8 cellular contexts compared by ENCODE assay signal in genomic region chr11:12680246-12680939, GRCh38. TPM values are rescaled to one million over a fixed set of nuclear protein-coding genes. Genes with fewer than 3 reads are reported as not detected.
DNase-seq lines count a peak whose midpoint lies in the region; ATAC-seq, FAIRE-seq and TF ChIP-seq lines count a peak whose summit lies in the region.

No MANE protein-coding gene starts in this region.

- peak overlapping the region; percentile 94 for H3K4me2 ChIP-seq in PC-9

- POLR2A ChIA-PET in PC-9 (lab: Charles Lee; ENCODE audit: unreplicated experiment): interaction anchor here (0.5 to 0.7 kb wide), 6 partner anchors 8 to 591 kb away, joined by 3 to 5 read pairs (median 4); no protein-coding TSS in a partner anchor

- no peak for TF ChIP-seq CTCF in AG09319 (IDR thresholded peaks at IDR 0.05; ENCODE audit: low read depth, low read length)
- no peak for TF ChIP-seq CTCF in PC-9 (conservative IDR thresholded peaks at IDR 0.05)
- TF ChIP-seq CTCF in thyroid gland (IDR thresholded peaks at IDR 0.05): no peak

- no peaks in the 10 kb centered on the region for H3K9me2 ChIP-seq in PC-9 (ENCODE audit: insufficient read depth)

- no peak overlapping the region for H2AFZ ChIP-seq in PC-9

- H3K4me3 ChIP-seq in HUES6 (ENCODE audit: low read depth, low read length) (peak overlapping the region; percentile 49), PC-9 (peak overlapping the region; percentile 94; the same call in 1 of the 2 replicates), duodenal mucosa (ENCODE audit: low read depth in 1 of 2, low read length in 2 of 2) (peak overlapping the region; percentile 45 to 50), thyroid gland (replicated peaks in 1 of 3) (no peak overlapping the region)

- peak in 1 of 2 donors; percentile 69 for TF ChIP-seq POLR2A in thyroid gland (IDR thresholded peaks at IDR 0.05)

- no peaks in the 10 kb centered on the region for H3K9me3 ChIP-seq in HUES6 (ENCODE audit: control insufficient read depth, insufficient read depth, low read depth, low read length)
- no peaks in the 10 kb centered on the region for H3K9me3 ChIP-seq in PC-9 (ENCODE audit: insufficient read depth, low read depth)
- H3K9me3 ChIP-seq in duodenal mucosa (ENCODE audit: control insufficient read depth in 1 of 2, low read length in 2 of 2): no peaks in the 10 kb centered on the region
- no peaks in the 10 kb centered on the region for H3K9me3 ChIP-seq in thyroid gland

- H3K9ac ChIP-seq in HUES6 (ENCODE audit: low read length) (peak overlapping the region; percentile 29), duodenal mucosa (ENCODE audit: low read depth in 1 of 2, low read length in 2 of 2) (peak overlapping the region; percentile 45 to 48)

- H3K79me2 ChIP-seq in PC-9 (ENCODE audit: low read depth): peaks cover 97% of the 10 kb centered on the region

- H3K27ac ChIP-seq in HUES6 (ENCODE audit: low read depth, low read length): peak overlapping the region; percentile 28; the same call in 1 of the 2 replicates
- H3K27ac ChIP-seq in PC-9: peak overlapping the region; percentile 61
- peak overlapping the region; percentile 4 for H3K27ac ChIP-seq in duodenal mucosa (ENCODE audit: low read depth, low read length)
- H3K27ac ChIP-seq in thyroid gland: peak overlapping the region; percentile 10 to 66 (median 21)

- H3K36me3 ChIP-seq in HUES6 (ENCODE audit: control insufficient read depth, insufficient read depth, low read length) (peaks cover 8% of the 10 kb centered on the region; the same call in 1 of the 2 replicates), PC-9 (ENCODE audit: low read depth) (no peaks in the 10 kb centered on the region), duodenal mucosa (ENCODE audit: control insufficient read depth in 1 of 2, insufficient read depth in 2 of 2, low read length in 2 of 2) (no peaks in the 10 kb centered on the region), thyroid gland (no peaks in the 10 kb centered on the region)

- intact Hi-C loops in PC-9 (cut with micrococcal nuclease; ENCODE audit: unreplicated experiment): loop anchor here (5.0 kb wide), 1 partner anchor 122 kb away; no protein-coding TSS in a partner anchor
- intact Hi-C loops in left colon (cut with DNase I, micrococcal nuclease): no loop called here
- intact Hi-C loops in thyroid gland (cut with DNase I): no loop called here

- WGBS in thyroid gland, 2 donors: 31 to 36% methylated on average over 21 of the region's 21 CpGs

- CTCF ChIA-PET in PC-9 (lab: Charles Lee): interaction anchor here (0.6 kb wide), 1 partner anchor 48 kb away, joined by 3 read pairs; no protein-coding TSS in a partner anchor

- peaks cover 91% of the 10 kb centered on the region for H3K4me1 ChIP-seq in HUES6 (ENCODE audit: control insufficient read depth, insufficient read depth, low read length)
- H3K4me1 ChIP-seq in PC-9 (replicated peaks; ENCODE audit: insufficient read depth): peaks cover 77% of the 10 kb centered on the region
- H3K4me1 ChIP-seq in duodenal mucosa (ENCODE audit: control insufficient read depth in 1 of 2, insufficient read depth in 2 of 2, low read length in 2 of 2): peaks cover 30 to 44% of the 10 kb centered on the region in 2 donors
- peaks cover 66 to 83% of the 10 kb centered on the region in 2 donors for H3K4me1 ChIP-seq in thyroid gland

- DNase-seq in AG09319 (ENCODE audit: extremely low read depth, low read depth) (peak; percentile 69), PC-9 (peak; percentile 72 to 75), left colon (peak; percentile 90 to 93), thyroid gland (peak; percentile 91 to 92), RCC 7860 (ENCODE audit: low spot score) (no peak)

- H3K27me3 ChIP-seq in HUES6 (ENCODE audit: control insufficient read depth, insufficient read depth, low read length) (peaks cover 6% of the 10 kb centered on the region; the same call in 1 of the 2 replicates), PC-9 (ENCODE audit: insufficient read depth, low read depth) (no peaks in the 10 kb centered on the region), duodenal mucosa (ENCODE audit: control insufficient read depth in 1 of 2, insufficient read depth in 2 of 2, low read length in 2 of 2) (no peaks in the 10 kb centered on the region), thyroid gland (no peaks in the 10 kb centered on the region)

- H3F3A ChIP-seq in PC-9 (ENCODE audit: insufficient read depth, low read depth): peaks cover 28% of the 10 kb centered on the region

- FAIRE-seq in RCC 7860 (lab: Jason Lieb, UNC): no peak

- no TSS peak for BruUV-seq in PC-9 (replicated peaks; lab: Mats Ljungman, UMichigan)

- peak; percentile 79 for ATAC-seq in left colon
- ATAC-seq in GM18520 (IDR thresholded peaks at IDR 0.05; ENCODE audit: unreplicated experiment): no peak

- no peaks in the 10 kb centered on the region for H4K20me1 ChIP-seq in PC-9 (ENCODE audit: insufficient read depth)

RNA-seq across cellular contexts. Expression of gene TEAD1, which starts 6.2 kb away (rescaled TPM):
- 76.9 and 106 TPM in 2 replicates for total RNA-seq in PC-9 (2021)
- total RNA-seq in left colon: 10 to 100 TPM; 43.0 to 51.3 TPM
- total RNA-seq in thyroid gland: 100 to 1,000 TPM in 1 of 4 donors, 10 to 100 TPM in 3; 71.5 to 109 (median 88.5) TPM

Comparison
In these comparisons a context has a peak if more than half of its experiments do, and no peak if none do; other contexts are left out.
1. H3K27ac ChIP-seq: peak in every context shown above with its lines; median percentile 61 in PC-9; 28 in HUES6; 21 in thyroid gland; 4 in duodenal mucosa.
2. H3K4me3 ChIP-seq: peak in HUES6 (single experiment), PC-9 (single experiment) and duodenal mucosa (2 of 2); none in thyroid gland (0 of 3).